ENCODE assay signal across 36 cellular contexts in the genomic region with DNA sequence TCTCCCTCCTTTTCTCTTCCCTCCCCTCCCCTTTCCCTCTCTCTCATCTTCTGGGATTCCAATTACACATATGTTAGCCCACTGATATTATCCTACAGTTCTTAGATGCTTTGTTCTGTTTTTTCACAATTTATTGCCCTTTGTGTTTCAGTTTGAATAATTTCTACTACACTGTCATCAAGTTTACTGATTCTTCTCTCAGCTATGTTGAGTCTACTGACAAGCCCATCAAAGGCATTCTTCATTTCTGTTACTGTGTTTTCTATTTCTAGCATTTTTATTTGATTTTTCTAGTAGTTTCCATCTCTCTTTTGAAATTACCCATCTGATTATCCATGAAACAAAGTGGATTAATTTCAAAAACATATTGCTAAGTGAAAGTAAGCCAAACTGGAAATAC.
"Had no signal": no experiment of that assay in that cellular context is flagged by ENCODE, and none has a peak within 500 bp of the region (broad histone marks: within the 10 kb centered on the region; RNA-seq: fewer than 3 reads in every experiment).

No MANE protein-coding gene starts in this region.

- FAIRE-seq: astrocyte, TTC549 had no signal

- H3K4me1 ChIP-seq: body of pancreas, breast epithelium had no signal

- H3K36me3 ChIP-seq: brain microvascular endothelial cell, breast epithelium had no signal

- H3K4me3 Mint-ChIP-seq: activated B cell treated with CpG ODN at 0.5 μM for 24 hours; activated CD4-positive, alpha-beta memory T cell treated with anti-CD3 and anti-CD28 coated beads for 36 hours; activated CD4-positive, alpha-beta T cell treated with anti-CD3 and anti-CD28 coated beads, Interleukin-2, amount 10 ng/mL, durations not matched to agents 24 days and 14 days; activated CD8-positive, alpha-beta T cell treated with anti-CD3 and anti-CD28 coated beads for 36 hours; activated naive CD4-positive, alpha-beta T cell treated with anti-CD3 and anti-CD28 coated beads for 36 hours; activated naive CD8-positive, alpha-beta T cell treated with anti-CD3 and anti-CD28 coated beads for 36 hours; activated T-cell treated with anti-CD3 and anti-CD28 coated beads, Interleukin-2, amount 50 U/mL, for 4 hours; activated T-cell treated with anti-CD3 and anti-CD28 coated beads, Interleukin-2, amount 50 U/mL, for 72 hours; activated T-helper 1 cell treated with anti-CD3 and anti-CD28 coated beads, Interleukin-12 subunit alpha, Interleukin-12 subunit beta, Interleukin-2, Interleukin-4 antibody, amounts not matched to agents 30 ng/mL and 10 ng/mL and 1 ng/mL, durations not matched to agents 14 hours and 24 hours and 36 hours; activated T-helper 17 cell treated with anti-CD3 and anti-CD28 coated beads, Interleukin-2, amount 50 U/mL, for 72 hours; T-helper 1 cell treated with Interleukin-12 subunit alpha and Interleukin-12 subunit beta and Interleukin-4 antibody, amounts not matched to agents 30 μg/mL and 1 μg/mL, for 36 hours; T-helper 2 cell treated with Interferon-gamma antibody and Interleukin-4, amounts not matched to agents 5 μg/mL and 100 μg/mL, for 36 hours had no signal

- DNase-seq: activated B cell treated with CpG ODN at 0.5 μM for 24 hours; activated CD4-positive, alpha-beta memory T cell treated with anti-CD3 and anti-CD28 coated beads for 36 hours; activated CD4-positive, alpha-beta T cell treated with anti-CD3 and anti-CD28 coated beads for 4 hours; activated CD4-positive, alpha-beta T cell treated with anti-CD3 and anti-CD28 coated beads, Interleukin-2, amount 10 ng/mL, durations not matched to agents 24 days and 14 days; activated CD4-positive, alpha-beta T cell treated with anti-CD3 and anti-CD28 coated beads, Interleukin-2, amount 50 U/mL, for 1 hour; activated CD4-positive, alpha-beta T cell treated with anti-CD3 and anti-CD28 coated beads, Interleukin-2, amount 50 U/mL, for 4 hours; activated CD4-positive, CD25-positive, alpha-beta regulatory T cell treated with anti-CD3 and anti-CD28 coated beads, Interleukin-2, amount 50 U/mL, for 72 hours; activated CD8-positive, alpha-beta memory T cell treated with anti-CD3 and anti-CD28 coated beads, Interleukin-2, amount 50 U/mL, for 4 hours; activated CD8-positive, alpha-beta T cell treated with anti-CD3 and anti-CD28 coated beads for 36 hours; activated effector memory CD4-positive, alpha-beta T cell treated with anti-CD3 and anti-CD28 coated beads, Interleukin-2, amount 50 U/mL, for 16 hours; activated gamma-delta T cell treated with Interleukin-2 at 50 U/mL for 16 hours; activated naive CD4-positive, alpha-beta T cell; activated naive CD4-positive, alpha-beta T cell treated with anti-CD3 and anti-CD28 coated beads for 36 hours; activated naive CD4-positive, alpha-beta T cell treated with anti-CD3 and anti-CD28 coated beads, Interleukin-2, amount 50 U/mL, for 16 hours; activated naive CD8-positive, alpha-beta T cell treated with anti-CD3 and anti-CD28 coated beads for 36 hours; activated T-cell treated with anti-CD3 and anti-CD28 coated beads for 4 hours; activated T-cell treated with anti-CD3 and anti-CD28 coated beads, Interleukin-2, amount 50 U/mL, for 1 hour; activated T-cell treated with anti-CD3 and anti-CD28 coated beads, Interleukin-2, amount 50 U/mL, for 4 hours; activated T-cell treated with anti-CD3 and anti-CD28 coated beads, Interleukin-2, amount 50 U/mL, for 72 hours; adrenal gland; amniotic stem cell; aorta; body of pancreas; brain microvascular endothelial cell; central memory CD4-positive, alpha-beta T cell; T-helper 2 cell; T-helper 9 cell had no signal

- H3K4me3 ChIP-seq: adrenal gland, body of pancreas, breast epithelium had no signal

- H3K27me3 ChIP-seq: adrenal gland, body of pancreas, brain microvascular endothelial cell, breast epithelium had no signal

- ATAC-seq: activated CD8-positive, alpha-beta T cell treated with anti-CD3 and anti-CD28 coated beads for 36 hours; activated naive CD4-positive, alpha-beta T cell treated with anti-CD3 and anti-CD28 coated beads, Interleukin-2, amount 50 U/mL, for 72 hours; activated T-cell treated with anti-CD3 and anti-CD28 coated beads, Interleukin-2, amount 50 U/mL, for 4 hours; activated T-cell treated with anti-CD3 and anti-CD28 coated beads, Interleukin-2, amount 50 U/mL, for 72 hours; activated T-helper 17 cell treated with anti-CD3 and anti-CD28 coated beads, Interleukin-2, amount 50 U/mL, for 72 hours; body of pancreas had no signal

- H3K27ac Mint-ChIP-seq: activated B cell treated with CpG ODN at 0.5 μM for 24 hours; activated CD4-positive, alpha-beta memory T cell treated with anti-CD3 and anti-CD28 coated beads for 36 hours; activated CD4-positive, alpha-beta T cell treated with anti-CD3 and anti-CD28 coated beads, Interleukin-2, amount 10 ng/mL, durations not matched to agents 24 days and 14 days; activated CD8-positive, alpha-beta T cell treated with anti-CD3 and anti-CD28 coated beads for 36 hours; activated naive CD4-positive, alpha-beta T cell treated with anti-CD3 and anti-CD28 coated beads for 36 hours; activated naive CD4-positive, alpha-beta T cell treated with anti-CD3 and anti-CD28 coated beads, Interleukin-2, amount 50 U/mL, for 72 hours; activated naive CD8-positive, alpha-beta T cell treated with anti-CD3 and anti-CD28 coated beads for 36 hours; activated T-cell treated with anti-CD3 and anti-CD28 coated beads, Interleukin-2, amount 50 U/mL, for 72 hours; activated T-helper 1 cell treated with anti-CD3 and anti-CD28 coated beads, Interleukin-12 subunit alpha, Interleukin-12 subunit beta, Interleukin-2, Interleukin-4 antibody, amounts not matched to agents 30 ng/mL and 10 ng/mL and 1 ng/mL, durations not matched to agents 14 hours and 24 hours and 36 hours; activated T-helper 17 cell treated with anti-CD3 and anti-CD28 coated beads, Interleukin-2, amount 50 U/mL, for 72 hours; T-helper 1 cell treated with Interleukin-12 subunit alpha and Interleukin-12 subunit beta and Interleukin-4 antibody, amounts not matched to agents 30 μg/mL and 1 μg/mL, for 36 hours; T-helper 2 cell treated with Interferon-gamma antibody and Interleukin-4, amounts not matched to agents 5 μg/mL and 100 μg/mL, for 36 hours had no signal

- H3K4me1 Mint-ChIP-seq: activated T-helper 17 cell treated with anti-CD3 and anti-CD28 coated beads, Interleukin-2, amount 50 U/mL, for 72 hours had no signal

- H3K9me3 ChIP-seq: adrenal gland, body of pancreas had no signal

- H3K27ac ChIP-seq: adrenal gland, body of pancreas, brain microvascular endothelial cell, breast epithelium, VCaP had no signal
